In genomic region chr13:33153421-33154381, GRCh38 we compare ENCODE assay signal across 12 cellular contexts.
DNase-seq lines count a peak whose midpoint lies in the region; ATAC-seq and TF ChIP-seq lines count a peak whose summit lies in the region.
"Had no signal": no experiment of that assay in that cellular context is flagged by ENCODE, and none has a peak within 500 bp of the region (broad histone marks: within the 10 kb centered on the region; RNA-seq: fewer than 3 reads in every experiment).

No MANE protein-coding gene starts in this region.

- in situ Hi-C loops in transverse colon (cut with MboI; ENCODE audit: low pct_ligation_motif_present in 1 of 4, low pct_unique_long_range_greater_than_20kb in 1 of 4, low sequenced_read_pairs in 3 of 4): no loop called here

- no peak for TF ChIP-seq CTCF in esophagus squamous epithelium (IDR thresholded peaks at IDR 0.05)
- TF ChIP-seq CTCF in transverse colon (IDR thresholded peaks at IDR 0.05): no peak

- DNase-seq in SW480 (ENCODE audit: low spot score): peak; percentile 75
- DNase-seq in esophagus squamous epithelium (lab: John Stamatoyannopoulos, UW): no peak
- peak; percentile 41 for DNase-seq in medulla oblongata (ENCODE audit: extremely low spot score)
- DNase-seq in transverse colon: peak; percentile 21
- DNase-seq: activated CD8-positive, alpha-beta memory T cell treated with anti-CD3 and anti-CD28 coated beads, Interleukin-2, amount 10 ng/mL, durations not matched to agents 7 days and 5 days; colonic mucosa; DMS79; retina; T-cell had no signal

- no peak overlapping the region for H3K4me3 ChIP-seq in esophagus squamous epithelium
- H3K4me3 ChIP-seq in transverse colon: no peak overlapping the region
- H3K4me3 ChIP-seq: colonic mucosa had no signal

- H3K27me3 ChIP-seq in esophagus squamous epithelium (no peaks in the 10 kb centered on the region), transverse colon (no peaks in the 10 kb centered on the region)
- H3K27me3 ChIP-seq: colonic mucosa had no signal

- H3K9me3 ChIP-seq in esophagus squamous epithelium: no peaks in the 10 kb centered on the region
- no peaks in the 10 kb centered on the region for H3K9me3 ChIP-seq in transverse colon
- H3K9me3 ChIP-seq: colonic mucosa had no signal

- H3K27ac ChIP-seq in esophagus squamous epithelium (peak overlapping the region; percentile 22 to 73 (median 56)), transverse colon (peak overlapping the region; percentile 2 to 11 (median 7))
- H3K27ac ChIP-seq: colonic mucosa had no signal

- ATAC-seq in GM19395 (IDR thresholded peaks at IDR 0.05; ENCODE audit: unreplicated experiment) (no peak), HG03439 (IDR thresholded peaks at IDR 0.05; ENCODE audit: unreplicated experiment) (no peak), HG03457 (IDR thresholded peaks at IDR 0.05; ENCODE audit: unreplicated experiment) (no peak)
- ATAC-seq: activated CD8-positive, alpha-beta memory T cell treated with anti-CD3 and anti-CD28 coated beads, Interleukin-2, amount 10 ng/mL, durations not matched to agents 7 days and 5 days had no signal

- WGBS in esophagus squamous epithelium, 2 donors: 69 to 89% methylated on average over 12 to 14 of the region's 17 CpGs
- 83 to 86% methylated on average over 8 to 17 of the region's 17 CpGs for WGBS in transverse colon (ENCODE audit: low coverage in 1 of 2), 2 donors

- H3K4me1 ChIP-seq in esophagus squamous epithelium (peaks cover 0 to 17% (median 2%) of the 10 kb centered on the region in 3 donors), transverse colon (peaks cover 0 to 8% (median 3%) of the 10 kb centered on the region in 4 donors)
- H3K4me1 ChIP-seq: colonic mucosa had no signal

- no peak for TF ChIP-seq POLR2A in esophagus squamous epithelium (IDR thresholded peaks at IDR 0.05)
- TF ChIP-seq POLR2A in transverse colon (IDR thresholded peaks at IDR 0.05): no peak

- intact Hi-C loops in esophagus squamous epithelium (cut with DNase I): no loop called here
- intact Hi-C loops in transverse colon (cut with DNase I; ENCODE audit: low total_unique reads): no loop called here

- H3K36me3 ChIP-seq in esophagus squamous epithelium: peaks cover 0 to 5% (median 0%) of the 10 kb centered on the region in 3 donors
- H3K36me3 ChIP-seq in transverse colon: peaks cover 0 to 4% (median 0%) of the 10 kb centered on the region in 4 donors
- H3K36me3 ChIP-seq: colonic mucosa had no signal

- TF ChIP-seq EP300 in transverse colon (IDR thresholded peaks at IDR 0.05; ENCODE audit: low read depth): no peak
